Comparison of ENCODE assay signal across 23 cellular contexts in the genomic region with DNA sequence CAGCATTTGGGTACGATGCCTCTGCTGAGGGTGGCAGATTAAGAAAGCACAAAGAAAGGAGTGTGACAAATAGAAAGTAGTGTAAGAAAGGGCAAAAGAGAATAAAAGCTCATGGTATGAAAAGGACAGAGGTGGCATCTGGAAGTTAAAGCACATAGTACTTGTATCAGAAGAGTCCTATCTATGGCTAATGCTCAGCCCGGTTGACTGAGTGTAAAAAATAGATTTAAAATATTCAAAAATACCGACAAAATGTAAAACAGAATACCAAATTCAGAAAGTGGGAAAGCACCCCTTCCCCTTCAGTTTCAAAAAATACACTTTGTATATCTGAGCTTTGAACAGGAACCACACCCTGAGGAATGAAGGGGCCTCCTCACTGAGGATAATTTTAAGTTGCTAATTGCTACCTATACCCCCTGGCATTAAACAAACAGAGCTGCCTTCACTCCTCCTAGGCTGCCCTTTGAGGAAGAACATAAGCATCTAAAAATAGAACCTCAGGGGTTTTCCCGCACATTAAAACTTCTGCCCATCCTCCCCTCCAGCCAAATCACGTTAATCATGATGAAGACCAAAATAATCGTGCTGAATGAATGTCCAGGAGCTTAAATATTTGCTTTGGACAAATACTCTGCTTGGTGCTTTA. TPM values are rescaled to one million over a fixed set of nuclear protein-coding genes. Genes with fewer than 3 reads are reported as not detected.
A peak's percentile ranks its signal among the peaks of the same experiment; 100 is the strongest.
DNase-seq lines count a peak whose midpoint lies in the region; ATAC-seq, FAIRE-seq and TF ChIP-seq lines count a peak whose summit lies in the region.
"Had no signal": no experiment of that assay in that cellular context is flagged by ENCODE, and none has a peak within 500 bp of the region (broad histone marks: within the 10 kb centered on the region; RNA-seq: fewer than 3 reads in every experiment).

No MANE protein-coding gene starts in this region.

- no peaks in the 10 kb centered on the region for H3K36me3 Mint-ChIP-seq in activated CD8-positive, alpha-beta memory T cell treated with anti-CD3 and anti-CD28 coated beads, Interleukin-2, amount 10 ng/mL, durations not matched to agents 7 days and 5 days

- H3K4me1 ChIP-seq in BLaER1 treated with 17β-estradiol and CSF1 and Interleukin-3, amounts not matched to agents 10 nM and 100 nM, result peaks cover 28 to 37% (median 34%) of the 10 kb centered on the region in 10 experiments
- H3K4me1 ChIP-seq in Panc1 (ENCODE audit: control insufficient read depth, insufficient read depth, low read length) (peaks cover 9% of the 10 kb centered on the region; the same call in 1 of the 2 replicates), A673 (ENCODE audit: insufficient read depth, low read length, poor library complexity, severe bottlenecking) (no peaks in the 10 kb centered on the region)
- H3K4me1 ChIP-seq: uterus had no signal

- no peaks in the 10 kb centered on the region for H3K27me3 ChIP-seq in BLaER1 treated with 17β-estradiol and CSF1 and Interleukin-3, amounts not matched to agents 10 nM and 100 nM
- H3K27me3 ChIP-seq in Panc1 (ENCODE audit: control insufficient read depth, insufficient read depth, low read length) (no peaks in the 10 kb centered on the region), A673 (replicated peaks; ENCODE audit: insufficient read depth, low read depth, low read length, poor library complexity) (no peaks in the 10 kb centered on the region)
- H3K27me3 ChIP-seq: brain microvascular endothelial cell, dorsolateral prefrontal cortex, uterus had no signal

- no peak overlapping the region for H3K4me3 ChIP-seq in BLaER1 treated with 17β-estradiol and CSF1 and Interleukin-3, amounts not matched to agents 10 nM and 100 nM
- H3K4me3 ChIP-seq in Panc1 (ENCODE audit: low read depth in 2 of 2, low read length in 2 of 2), result no peak overlapping the region
- H3K4me3 ChIP-seq in A673 (ENCODE audit: low read depth, low read length, poor library complexity, severe bottlenecking), result no peak overlapping the region
- H3K4me3 ChIP-seq: mucosa of descending colon, uterus had no signal

- intact Hi-C loops in Panc1 (cut with micrococcal nuclease; ENCODE audit: unreplicated experiment), result loop anchor here (5.0 to 10.0 kb wide), 2 partner anchors 715 to 823 kb away; no protein-coding TSS in a partner anchor
- intact Hi-C loops in A673 (cut with micrococcal nuclease; ENCODE audit: unreplicated experiment), result loop anchor here (2.0 to 10.0 kb wide), 5 partner anchors 268 to 1135 kb away; no protein-coding TSS in a partner anchor

- no peaks in the 10 kb centered on the region for H3K36me3 ChIP-seq in BLaER1 treated with 17β-estradiol and CSF1 and Interleukin-3, amounts not matched to agents 10 nM and 100 nM
- H3K36me3 ChIP-seq in Panc1 (ENCODE audit: control insufficient read depth, insufficient read depth, low read length) (no peaks in the 10 kb centered on the region), A673 (ENCODE audit: insufficient read depth, low read length, poor library complexity, severe bottlenecking) (no peaks in the 10 kb centered on the region)
- H3K36me3 ChIP-seq: brain microvascular endothelial cell, uterus had no signal

- H3K9me3 Mint-ChIP-seq in activated CD8-positive, alpha-beta memory T cell treated with anti-CD3 and anti-CD28 coated beads, Interleukin-2, amount 10 ng/mL, durations not matched to agents 7 days and 5 days (ENCODE audit: low read depth), result no peaks in the 10 kb centered on the region

- TF ChIP-seq CTCF in Panc1 (IDR thresholded peaks at IDR 0.05) (no peak), A673 (conservative IDR thresholded peaks at IDR 0.05; ENCODE audit: low read depth, low read length) (no peak)

- peaks cover 4 to 12% (median 8%) of the 10 kb centered on the region in 11 experiments; a peak in 15 of 22 replicates for H3K9me3 ChIP-seq in BLaER1 treated with 17β-estradiol and CSF1 and Interleukin-3, amounts not matched to agents 10 nM and 100 nM (replicated peaks in 1 of 11)
- no peaks in the 10 kb centered on the region; the same call in 1 of the 2 replicates for H3K9me3 ChIP-seq in Panc1 (ENCODE audit: control insufficient read depth, insufficient read depth, low read depth, low read length)
- H3K9me3 ChIP-seq in A673 (ENCODE audit: low read depth, low read length, poor library complexity, severe bottlenecking), result no peaks in the 10 kb centered on the region
- H3K9me3 ChIP-seq: mucosa of descending colon, uterus had no signal

- POLR2A ChIA-PET in Panc1 (lab: Charles Lee) (interaction anchor here (0.6 kb wide), 1 partner anchor 683 kb away, joined by 4 read pairs; no protein-coding TSS in a partner anchor), A673 (lab: Charles Lee; ENCODE audit: low non-redundant PET) (interaction anchor here (0.6 to 0.7 kb wide), 2 partner anchors 248 to 674 kb away, joined by 3 read pairs; no protein-coding TSS in a partner anchor)

- no peak overlapping the region for H3K27ac Mint-ChIP-seq in activated CD8-positive, alpha-beta memory T cell treated with anti-CD3 and anti-CD28 coated beads, Interleukin-2, amount 10 ng/mL, durations not matched to agents 7 days and 5 days
- H3K27ac Mint-ChIP-seq: activated CD4-positive, alpha-beta T cell treated with anti-CD3 and anti-CD28 coated beads for 36 hours had no signal

- H3K4me2 ChIP-seq in BLaER1 treated with 17β-estradiol and CSF1 and Interleukin-3, amounts not matched to agents 10 nM and 100 nM, result peak overlapping the region; percentile 60 to 83 (median 69)

- no peak overlapping the region for H3K4me3 Mint-ChIP-seq in activated CD8-positive, alpha-beta memory T cell treated with anti-CD3 and anti-CD28 coated beads, Interleukin-2, amount 10 ng/mL, durations not matched to agents 7 days and 5 days
- H3K4me3 Mint-ChIP-seq: activated CD4-positive, alpha-beta T cell treated with anti-CD3 and anti-CD28 coated beads for 36 hours had no signal

- H3K4me1 Mint-ChIP-seq in activated CD8-positive, alpha-beta memory T cell treated with anti-CD3 and anti-CD28 coated beads, Interleukin-2, amount 10 ng/mL, durations not matched to agents 7 days and 5 days, result peaks cover 27% of the 10 kb centered on the region

- CTCF ChIA-PET in Panc1 (lab: Charles Lee), result no interaction called here
- CTCF ChIA-PET in activated CD8-positive, alpha-beta memory T cell treated with anti-CD3 and anti-CD28 coated beads, Interleukin-2, amount 10 ng/mL, durations not matched to agents 7 days and 5 days (lab: Charles Lee), result interaction anchor here (0.9 to 2.2 kb wide), 11 partner anchors 10 to 824 kb away, joined by 3 to 22 read pairs (median 6); no protein-coding TSS in a partner anchor
- CTCF ChIA-PET in A673 (lab: Charles Lee), result interaction anchor here (1.3 kb wide), 1 partner anchor 112 kb away, joined by 4 read pairs; no protein-coding TSS in a partner anchor

- DNase-seq in GM19239 (ENCODE audit: insufficient read length, low spot score) (no peak), Panc1 (ENCODE audit: low read depth, low spot score) (no peak), medulla oblongata (ENCODE audit: extremely low spot score) (peak; percentile 19), A673 (ENCODE audit: low spot score) (no peak)
- DNase-seq in stimulated activated CD4-positive, alpha-beta T cell treated with anti-CD3 and anti-CD28 coated beads, Interleukin-2, amount 100 ng/mL, for 48 hours, result no peak
- DNase-seq in activated CD8-positive, alpha-beta memory T cell treated with anti-CD3 and anti-CD28 coated beads, Interleukin-2, amount 10 ng/mL, durations not matched to agents 7 days and 5 days, result no peak
- DNase-seq: activated CD4-positive, alpha-beta T cell treated with anti-CD3 and anti-CD28 coated beads for 36 hours; activated naive CD4-positive, alpha-beta T cell treated with Interleukin-2 at 50 U/mL for 16 hours; brain microvascular endothelial cell; dorsolateral prefrontal cortex; glutamatergic neuron; islet precursor cell; mucosa of descending colon; NCI-H1694 treated with DMSO at 0.1 percent for 48 hours; NCI-H526 treated with DMSO at 0.1 percent for 48 hours; occipital lobe; stimulated activated naive CD4-positive, alpha-beta T cell treated with Interleukin-2 at 50 U/mL for 16 hours; T-helper 2 cell; uterus had no signal

- FAIRE-seq in GM19239 (lab: Jason Lieb, UNC), result peak; percentile 44
- FAIRE-seq: D721Med had no signal

- BruUV-seq in Panc1 (replicated peaks; lab: Mats Ljungman, UMichigan), result no TSS peak
- BruUV-seq in A673 (replicated peaks; lab: Mats Ljungman, UMichigan), result no TSS peak

- H3K27me3 Mint-ChIP-seq in activated CD8-positive, alpha-beta memory T cell treated with anti-CD3 and anti-CD28 coated beads, Interleukin-2, amount 10 ng/mL, durations not matched to agents 7 days and 5 days, result peaks cover 4% of the 10 kb centered on the region

- no peaks in the 10 kb centered on the region for H4K20me1 ChIP-seq in BLaER1 treated with 17β-estradiol and CSF1 and Interleukin-3, amounts not matched to agents 10 nM and 100 nM

- peak overlapping the region in 6 of 11 experiments; percentile 10 to 38 (median 22); a peak in 4 of 22 replicates for H3K9ac ChIP-seq in BLaER1 treated with 17β-estradiol and CSF1 and Interleukin-3, amounts not matched to agents 10 nM and 100 nM

- peak overlapping the region in 9 of 11 experiments; percentile 5 to 56 (median 27); a peak in 12 of 22 replicates for H3K27ac ChIP-seq in BLaER1 treated with 17β-estradiol and CSF1 and Interleukin-3, amounts not matched to agents 10 nM and 100 nM
- H3K27ac ChIP-seq in Panc1 (ENCODE audit: low read length), result peak overlapping the region; percentile 44
- H3K27ac ChIP-seq in A673 (ENCODE audit: low read depth, low read length, poor library complexity, severe bottlenecking), result no peak overlapping the region
- H3K27ac ChIP-seq: brain microvascular endothelial cell, uterus had no signal

- in situ Hi-C loops in Panc1 (cut with HindIII; ENCODE audit: low pct_unique_long_range_greater_than_20kb, low sequenced_read_pairs), result no loop called here

- ATAC-seq in Panc1 (no peak), HG02870 (IDR thresholded peaks at IDR 0.05; ENCODE audit: unreplicated experiment) (no peak)
- ATAC-seq in activated CD8-positive, alpha-beta memory T cell treated with anti-CD3 and anti-CD28 coated beads, Interleukin-2, amount 10 ng/mL, durations not matched to agents 7 days and 5 days, result no peak

RNA-seq across cellular contexts. Expression of a gene that starts 43.3 kb away (rescaled TPM):
- total RNA-seq in Panc1 (2021; ENCODE audit: unreplicated experiment), result not detected
- 0.19 TPM for polyA plus RNA-seq in Panc1 (2012; ENCODE audit: insufficient read length)
- total RNA-seq in activated CD8-positive, alpha-beta memory T cell treated with anti-CD3 and anti-CD28 coated beads, Interleukin-2, amount 10 ng/mL, durations not matched to agents 7 days and 5 days, result not detected
- not detected in 2 replicates for total RNA-seq in A673 (2021)
- total RNA-seq: activated CD4-positive, alpha-beta T cell treated with anti-CD3 and anti-CD28 coated beads for 36 hours; LHCN-M2; uterus had no signal
